ENCODE assay signal across 2 cellular contexts in the genomic region with DNA sequence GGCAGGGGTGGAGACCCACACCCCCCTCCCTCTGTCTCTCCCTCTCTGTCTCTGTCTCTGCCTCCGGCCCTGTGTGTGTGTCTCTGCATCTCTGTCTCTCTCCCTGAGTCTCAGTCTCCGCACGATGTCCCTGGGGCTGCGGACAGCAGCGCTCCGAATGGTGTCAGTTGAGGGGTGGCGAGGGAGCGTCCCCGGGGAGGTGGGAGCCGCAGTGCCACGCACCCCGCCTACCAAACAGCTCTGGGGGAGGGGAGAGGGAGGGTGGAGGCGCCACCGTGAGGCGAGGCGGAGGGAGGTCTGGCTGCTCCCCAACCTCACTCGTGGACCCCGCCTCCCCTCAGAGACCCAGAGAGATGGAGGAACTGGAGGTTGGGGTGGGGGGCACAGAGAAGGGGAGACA.
TF ChIP-seq lines count a peak whose summit lies in the region.

No MANE protein-coding gene starts in this region.

TF ChIP-seq in GM12878, 131 proteins besides CTCF, POLR2A, EP300 and RAD21:
- no peak for TF ChIP-seq EZH2 (IDR thresholded peaks at IDR 0.05; ENCODE audit: borderline replicate concordance, control insufficient read depth, low read depth, low read length)
- no peak for TF ChIP-seq PML (IDR thresholded peaks at IDR 0.05; ENCODE audit: low read length)
- no peak for TF ChIP-seq ZNF217 (IDR thresholded peaks at IDR 0.05)
- no peak for TF ChIP-seq PAX5 (IDR thresholded peaks at IDR 0.05; ENCODE audit: borderline replicate concordance, low read depth, low read length)
- no peak for TF ChIP-seq CREB1 (IDR thresholded peaks at IDR 0.05; ENCODE audit: low read depth)
- TF ChIP-seq SUPT20H (IDR thresholded peaks at IDR 0.05; ENCODE audit: borderline replicate concordance, control insufficient read depth, low read depth, low read length), result no peak
- no peak for TF ChIP-seq BCLAF1 (IDR thresholded peaks at IDR 0.05)
- TF ChIP-seq, protein P1, sequence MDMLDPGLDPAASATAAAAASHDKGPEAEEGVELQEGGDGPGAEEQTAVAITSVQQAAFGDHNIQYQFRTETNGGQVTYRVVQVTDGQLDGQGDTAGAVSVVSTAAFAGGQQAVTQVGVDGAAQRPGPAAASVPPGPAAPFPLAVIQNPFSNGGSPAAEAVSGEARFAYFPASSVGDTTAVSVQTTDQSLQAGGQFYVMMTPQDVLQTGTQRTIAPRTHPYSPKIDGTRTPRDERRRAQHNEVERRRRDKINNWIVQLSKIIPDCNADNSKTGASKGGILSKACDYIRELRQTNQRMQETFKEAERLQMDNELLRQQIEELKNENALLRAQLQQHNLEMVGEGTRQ (IDR thresholded peaks at IDR 0.05; ENCODE audit: borderline replicate concordance, low read depth, low read length), result no peak
TF ChIP-seq in GM12878: peak in this region for 0.

TF ChIP-seq in SK-N-SH, 30 proteins besides CTCF, POLR2A, EP300 and RAD21:
- no peak for TF ChIP-seq RCOR1 (IDR thresholded peaks at IDR 0.05; ENCODE audit: low read length)
- no peak for TF ChIP-seq GATA2 (CRISPR knock-in tag; IDR thresholded peaks at IDR 0.05)
- no peak for TF ChIP-seq GABPA (IDR thresholded peaks at IDR 0.05; ENCODE audit: low read depth)
- no peak for TF ChIP-seq RFX5 (IDR thresholded peaks at IDR 0.05; ENCODE audit: low read length)
- no peak for TF ChIP-seq SIN3A (IDR thresholded peaks at IDR 0.05; ENCODE audit: borderline replicate concordance, low read depth, low read length)
- TF ChIP-seq, protein P2, sequence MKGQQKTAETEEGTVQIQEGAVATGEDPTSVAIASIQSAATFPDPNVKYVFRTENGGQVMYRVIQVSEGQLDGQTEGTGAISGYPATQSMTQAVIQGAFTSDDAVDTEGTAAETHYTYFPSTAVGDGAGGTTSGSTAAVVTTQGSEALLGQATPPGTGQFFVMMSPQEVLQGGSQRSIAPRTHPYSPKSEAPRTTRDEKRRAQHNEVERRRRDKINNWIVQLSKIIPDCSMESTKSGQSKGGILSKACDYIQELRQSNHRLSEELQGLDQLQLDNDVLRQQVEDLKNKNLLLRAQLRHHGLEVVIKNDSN (IDR thresholded peaks at IDR 0.05; ENCODE audit: borderline replicate concordance, low read depth), result no peak
- no peak for TF ChIP-seq ELF1 (IDR thresholded peaks at IDR 0.05)
- TF ChIP-seq FOXM1 (IDR thresholded peaks at IDR 0.05; ENCODE audit: low read depth), result no peak
- no peak for TF ChIP-seq MEF2A (IDR thresholded peaks at IDR 0.05; ENCODE audit: borderline replicate concordance, low read depth)
- TF ChIP-seq NRF1 (IDR thresholded peaks at IDR 0.05; ENCODE audit: low read depth, low read length), result no peak
- no peak for TF ChIP-seq TEAD4 (IDR thresholded peaks at IDR 0.05; ENCODE audit: borderline replicate concordance, insufficient read depth)
- TF ChIP-seq REST (IDR thresholded peaks at IDR 0.05; ENCODE audit: low read depth, low read length), result no peak
- no peak for TF ChIP-seq RXRA (IDR thresholded peaks at IDR 0.05; ENCODE audit: borderline replicate concordance, low read depth)
- no peak for TF ChIP-seq POLR2AphosphoS5 (IDR thresholded peaks at IDR 0.05; ENCODE audit: low read depth, low read length)
- TF ChIP-seq, protein P1 (IDR thresholded peaks at IDR 0.05; ENCODE audit: borderline replicate concordance, low read depth, low read length), result no peak
- TF ChIP-seq, protein P3, sequence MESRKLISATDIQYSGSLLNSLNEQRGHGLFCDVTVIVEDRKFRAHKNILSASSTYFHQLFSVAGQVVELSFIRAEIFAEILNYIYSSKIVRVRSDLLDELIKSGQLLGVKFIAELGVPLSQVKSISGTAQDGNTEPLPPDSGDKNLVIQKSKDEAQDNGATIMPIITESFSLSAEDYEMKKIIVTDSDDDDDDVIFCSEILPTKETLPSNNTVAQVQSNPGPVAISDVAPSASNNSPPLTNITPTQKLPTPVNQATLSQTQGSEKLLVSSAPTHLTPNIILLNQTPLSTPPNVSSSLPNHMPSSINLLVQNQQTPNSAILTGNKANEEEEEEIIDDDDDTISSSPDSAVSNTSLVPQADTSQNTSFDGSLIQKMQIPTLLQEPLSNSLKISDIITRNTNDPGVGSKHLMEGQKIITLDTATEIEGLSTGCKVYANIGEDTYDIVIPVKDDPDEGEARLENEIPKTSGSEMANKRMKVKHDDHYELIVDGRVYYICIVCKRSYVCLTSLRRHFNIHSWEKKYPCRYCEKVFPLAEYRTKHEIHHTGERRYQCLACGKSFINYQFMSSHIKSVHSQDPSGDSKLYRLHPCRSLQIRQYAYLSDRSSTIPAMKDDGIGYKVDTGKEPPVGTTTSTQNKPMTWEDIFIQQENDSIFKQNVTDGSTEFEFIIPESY (IDR thresholded peaks at IDR 0.05; ENCODE audit: borderline replicate concordance, low read depth), result no peak
